ENCODE assay signal across 2 cellular contexts in the genomic region with DNA sequence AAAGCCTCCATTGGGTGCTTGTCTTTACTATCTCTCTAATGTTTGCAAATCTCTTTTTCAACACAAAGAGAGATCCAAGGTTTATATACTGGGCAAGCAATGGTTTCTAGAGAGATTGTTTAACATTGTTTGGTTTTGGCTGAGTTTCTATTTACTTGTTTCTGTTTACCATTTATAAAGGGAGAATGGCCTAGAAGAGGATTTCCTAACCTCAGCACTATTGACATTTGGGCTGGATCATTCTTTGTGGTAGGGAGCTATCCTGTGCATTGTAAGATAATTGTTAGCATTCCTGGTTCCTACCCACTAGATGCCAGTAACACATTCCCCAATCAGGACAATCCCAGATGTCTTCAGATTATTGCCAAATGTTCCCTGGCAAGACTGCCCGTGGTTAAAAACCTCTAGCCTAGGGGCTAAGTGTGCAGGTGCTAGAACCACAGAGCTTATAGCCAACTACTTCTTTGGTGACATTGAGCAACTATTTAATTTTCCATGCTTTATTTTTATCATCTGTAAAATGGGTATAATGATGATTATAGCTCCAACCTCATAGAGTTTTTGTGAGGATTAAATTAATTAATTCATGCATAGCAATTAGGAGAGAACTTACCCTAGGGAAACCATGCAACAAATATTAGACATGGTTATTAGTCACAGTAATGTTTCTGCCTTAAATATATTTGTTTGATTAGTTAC.
TF ChIP-seq lines count a peak whose summit lies in the region.

No MANE protein-coding gene starts in this region.

TF ChIP-seq in K562, 482 proteins besides CTCF, POLR2A, EP300 and RAD21 (continued from another document):
- TF ChIP-seq, protein P1, sequence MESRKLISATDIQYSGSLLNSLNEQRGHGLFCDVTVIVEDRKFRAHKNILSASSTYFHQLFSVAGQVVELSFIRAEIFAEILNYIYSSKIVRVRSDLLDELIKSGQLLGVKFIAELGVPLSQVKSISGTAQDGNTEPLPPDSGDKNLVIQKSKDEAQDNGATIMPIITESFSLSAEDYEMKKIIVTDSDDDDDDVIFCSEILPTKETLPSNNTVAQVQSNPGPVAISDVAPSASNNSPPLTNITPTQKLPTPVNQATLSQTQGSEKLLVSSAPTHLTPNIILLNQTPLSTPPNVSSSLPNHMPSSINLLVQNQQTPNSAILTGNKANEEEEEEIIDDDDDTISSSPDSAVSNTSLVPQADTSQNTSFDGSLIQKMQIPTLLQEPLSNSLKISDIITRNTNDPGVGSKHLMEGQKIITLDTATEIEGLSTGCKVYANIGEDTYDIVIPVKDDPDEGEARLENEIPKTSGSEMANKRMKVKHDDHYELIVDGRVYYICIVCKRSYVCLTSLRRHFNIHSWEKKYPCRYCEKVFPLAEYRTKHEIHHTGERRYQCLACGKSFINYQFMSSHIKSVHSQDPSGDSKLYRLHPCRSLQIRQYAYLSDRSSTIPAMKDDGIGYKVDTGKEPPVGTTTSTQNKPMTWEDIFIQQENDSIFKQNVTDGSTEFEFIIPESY (CRISPR knock-in tag; IDR thresholded peaks at IDR 0.05) = no peak

TF ChIP-seq in HepG2, 621 proteins besides CTCF, POLR2A, EP300 and RAD21 (continued from another document and continues in another):
- TF ChIP-seq, protein P2, sequence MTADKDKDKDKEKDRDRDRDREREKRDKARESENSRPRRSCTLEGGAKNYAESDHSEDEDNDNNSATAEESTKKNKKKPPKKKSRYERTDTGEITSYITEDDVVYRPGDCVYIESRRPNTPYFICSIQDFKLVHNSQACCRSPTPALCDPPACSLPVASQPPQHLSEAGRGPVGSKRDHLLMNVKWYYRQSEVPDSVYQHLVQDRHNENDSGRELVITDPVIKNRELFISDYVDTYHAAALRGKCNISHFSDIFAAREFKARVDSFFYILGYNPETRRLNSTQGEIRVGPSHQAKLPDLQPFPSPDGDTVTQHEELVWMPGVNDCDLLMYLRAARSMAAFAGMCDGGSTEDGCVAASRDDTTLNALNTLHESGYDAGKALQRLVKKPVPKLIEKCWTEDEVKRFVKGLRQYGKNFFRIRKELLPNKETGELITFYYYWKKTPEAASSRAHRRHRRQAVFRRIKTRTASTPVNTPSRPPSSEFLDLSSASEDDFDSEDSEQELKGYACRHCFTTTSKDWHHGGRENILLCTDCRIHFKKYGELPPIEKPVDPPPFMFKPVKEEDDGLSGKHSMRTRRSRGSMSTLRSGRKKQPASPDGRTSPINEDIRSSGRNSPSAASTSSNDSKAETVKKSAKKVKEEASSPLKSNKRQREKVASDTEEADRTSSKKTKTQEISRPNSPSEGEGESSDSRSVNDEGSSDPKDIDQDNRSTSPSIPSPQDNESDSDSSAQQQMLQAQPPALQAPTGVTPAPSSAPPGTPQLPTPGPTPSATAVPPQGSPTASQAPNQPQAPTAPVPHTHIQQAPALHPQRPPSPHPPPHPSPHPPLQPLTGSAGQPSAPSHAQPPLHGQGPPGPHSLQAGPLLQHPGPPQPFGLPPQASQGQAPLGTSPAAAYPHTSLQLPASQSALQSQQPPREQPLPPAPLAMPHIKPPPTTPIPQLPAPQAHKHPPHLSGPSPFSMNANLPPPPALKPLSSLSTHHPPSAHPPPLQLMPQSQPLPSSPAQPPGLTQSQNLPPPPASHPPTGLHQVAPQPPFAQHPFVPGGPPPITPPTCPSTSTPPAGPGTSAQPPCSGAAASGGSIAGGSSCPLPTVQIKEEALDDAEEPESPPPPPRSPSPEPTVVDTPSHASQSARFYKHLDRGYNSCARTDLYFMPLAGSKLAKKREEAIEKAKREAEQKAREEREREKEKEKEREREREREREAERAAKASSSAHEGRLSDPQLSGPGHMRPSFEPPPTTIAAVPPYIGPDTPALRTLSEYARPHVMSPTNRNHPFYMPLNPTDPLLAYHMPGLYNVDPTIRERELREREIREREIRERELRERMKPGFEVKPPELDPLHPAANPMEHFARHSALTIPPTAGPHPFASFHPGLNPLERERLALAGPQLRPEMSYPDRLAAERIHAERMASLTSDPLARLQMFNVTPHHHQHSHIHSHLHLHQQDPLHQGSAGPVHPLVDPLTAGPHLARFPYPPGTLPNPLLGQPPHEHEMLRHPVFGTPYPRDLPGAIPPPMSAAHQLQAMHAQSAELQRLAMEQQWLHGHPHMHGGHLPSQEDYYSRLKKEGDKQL (CRISPR knock-in tag; IDR thresholded peaks at IDR 0.05; ENCODE audit: low read depth) = no peak
- TF ChIP-seq, protein P3, sequence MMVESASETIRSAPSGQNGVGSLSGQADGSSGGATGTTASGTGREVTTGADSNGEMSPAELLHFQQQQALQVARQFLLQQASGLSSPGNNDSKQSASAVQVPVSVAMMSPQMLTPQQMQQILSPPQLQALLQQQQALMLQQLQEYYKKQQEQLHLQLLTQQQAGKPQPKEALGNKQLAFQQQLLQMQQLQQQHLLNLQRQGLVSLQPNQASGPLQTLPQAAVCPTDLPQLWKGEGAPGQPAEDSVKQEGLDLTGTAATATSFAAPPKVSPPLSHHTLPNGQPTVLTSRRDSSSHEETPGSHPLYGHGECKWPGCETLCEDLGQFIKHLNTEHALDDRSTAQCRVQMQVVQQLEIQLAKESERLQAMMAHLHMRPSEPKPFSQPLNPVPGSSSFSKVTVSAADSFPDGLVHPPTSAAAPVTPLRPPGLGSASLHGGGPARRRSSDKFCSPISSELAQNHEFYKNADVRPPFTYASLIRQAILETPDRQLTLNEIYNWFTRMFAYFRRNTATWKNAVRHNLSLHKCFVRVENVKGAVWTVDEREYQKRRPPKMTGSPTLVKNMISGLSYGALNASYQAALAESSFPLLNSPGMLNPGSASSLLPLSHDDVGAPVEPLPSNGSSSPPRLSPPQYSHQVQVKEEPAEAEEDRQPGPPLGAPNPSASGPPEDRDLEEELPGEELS (CRISPR knock-in tag; IDR thresholded peaks at IDR 0.05) = peak; percentile 39; the same call in 1 of the 2 replicates
- TF ChIP-seq, protein P4, sequence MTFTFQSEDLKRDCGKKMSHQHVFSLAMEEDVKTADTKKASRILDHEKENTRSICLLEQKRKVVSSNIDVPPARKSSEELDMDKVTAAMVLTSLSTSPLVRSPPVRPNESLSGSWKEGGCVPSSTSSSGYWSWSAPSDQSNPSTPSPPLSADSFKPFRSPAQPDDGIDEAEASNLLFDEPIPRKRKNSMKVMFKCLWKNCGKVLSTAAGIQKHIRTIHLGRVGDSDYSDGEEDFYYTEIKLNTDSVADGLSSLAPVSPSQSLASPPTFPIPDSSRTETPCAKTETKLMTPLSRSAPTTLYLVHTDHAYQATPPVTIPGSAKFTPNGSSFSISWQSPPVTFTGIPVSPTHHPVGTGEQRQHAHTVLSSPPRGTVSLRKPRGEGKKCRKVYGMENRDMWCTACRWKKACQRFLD (CRISPR knock-in tag; IDR thresholded peaks at IDR 0.05; ENCODE audit: borderline replicate concordance) = no peak
- peak; percentile 57 for TF ChIP-seq BCL6 (CRISPR knock-in tag; IDR thresholded peaks at IDR 0.05)
- TF ChIP-seq MXD4 (CRISPR knock-in tag; IDR thresholded peaks at IDR 0.05) = no peak
- TF ChIP-seq, protein P5, sequence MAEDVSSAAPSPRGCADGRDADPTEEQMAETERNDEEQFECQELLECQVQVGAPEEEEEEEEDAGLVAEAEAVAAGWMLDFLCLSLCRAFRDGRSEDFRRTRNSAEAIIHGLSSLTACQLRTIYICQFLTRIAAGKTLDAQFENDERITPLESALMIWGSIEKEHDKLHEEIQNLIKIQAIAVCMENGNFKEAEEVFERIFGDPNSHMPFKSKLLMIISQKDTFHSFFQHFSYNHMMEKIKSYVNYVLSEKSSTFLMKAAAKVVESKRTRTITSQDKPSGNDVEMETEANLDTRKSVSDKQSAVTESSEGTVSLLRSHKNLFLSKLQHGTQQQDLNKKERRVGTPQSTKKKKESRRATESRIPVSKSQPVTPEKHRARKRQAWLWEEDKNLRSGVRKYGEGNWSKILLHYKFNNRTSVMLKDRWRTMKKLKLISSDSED (CRISPR knock-in tag; IDR thresholded peaks at IDR 0.05) = no peak
- TF ChIP-seq, protein P6, sequence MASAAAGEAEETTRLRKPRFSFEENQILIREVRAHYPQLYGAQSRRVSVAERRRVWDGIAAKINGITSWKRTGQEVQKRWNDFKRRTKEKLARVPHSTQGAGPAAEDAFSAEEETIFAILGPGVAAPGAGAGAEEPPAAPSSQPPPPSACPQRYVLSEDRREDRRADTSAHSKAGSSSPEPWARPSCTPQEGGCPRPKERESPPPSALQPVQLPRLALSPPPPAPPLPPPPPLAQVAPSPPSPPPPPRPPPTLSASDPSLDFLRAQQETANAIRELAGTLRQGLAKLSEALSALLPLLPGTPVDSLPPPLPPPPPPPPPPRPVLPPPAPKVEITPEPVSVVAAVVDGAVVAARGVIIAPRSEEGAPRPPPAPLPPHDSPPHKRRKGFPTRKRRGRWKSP (CRISPR knock-in tag; IDR thresholded peaks at IDR 0.05) = no peak
- no peak for TF ChIP-seq SOX13 (IDR thresholded peaks at IDR 0.05)
- TF ChIP-seq SOX13 (CRISPR knock-in tag; conservative IDR thresholded peaks at IDR 0.05 in 1 of 2, IDR thresholded peaks at IDR 0.05 in 1 of 2) = peak in 1 of 2 experiments; percentile 39; a peak in 2 of 4 replicates
- no peak for TF ChIP-seq MED8 (CRISPR knock-in tag; IDR thresholded peaks at IDR 0.05; ENCODE audit: insufficient replicate concordance)
- TF ChIP-seq MBNL3 (CRISPR knock-in tag; conservative IDR thresholded peaks at IDR 0.05) = no peak
- no peak for TF ChIP-seq ZNF333 (CRISPR knock-in tag; IDR thresholded peaks at IDR 0.05; ENCODE audit: borderline replicate concordance)
- TF ChIP-seq ZFYVE20 (CRISPR knock-in tag; IDR thresholded peaks at IDR 0.05; ENCODE audit: borderline replicate concordance, low read depth) = no peak
- TF ChIP-seq SRSF1 (optimal IDR thresholded peaks at IDR 0.05; ENCODE audit: low read depth, low read length) = no peak
- TF ChIP-seq, protein P7, sequence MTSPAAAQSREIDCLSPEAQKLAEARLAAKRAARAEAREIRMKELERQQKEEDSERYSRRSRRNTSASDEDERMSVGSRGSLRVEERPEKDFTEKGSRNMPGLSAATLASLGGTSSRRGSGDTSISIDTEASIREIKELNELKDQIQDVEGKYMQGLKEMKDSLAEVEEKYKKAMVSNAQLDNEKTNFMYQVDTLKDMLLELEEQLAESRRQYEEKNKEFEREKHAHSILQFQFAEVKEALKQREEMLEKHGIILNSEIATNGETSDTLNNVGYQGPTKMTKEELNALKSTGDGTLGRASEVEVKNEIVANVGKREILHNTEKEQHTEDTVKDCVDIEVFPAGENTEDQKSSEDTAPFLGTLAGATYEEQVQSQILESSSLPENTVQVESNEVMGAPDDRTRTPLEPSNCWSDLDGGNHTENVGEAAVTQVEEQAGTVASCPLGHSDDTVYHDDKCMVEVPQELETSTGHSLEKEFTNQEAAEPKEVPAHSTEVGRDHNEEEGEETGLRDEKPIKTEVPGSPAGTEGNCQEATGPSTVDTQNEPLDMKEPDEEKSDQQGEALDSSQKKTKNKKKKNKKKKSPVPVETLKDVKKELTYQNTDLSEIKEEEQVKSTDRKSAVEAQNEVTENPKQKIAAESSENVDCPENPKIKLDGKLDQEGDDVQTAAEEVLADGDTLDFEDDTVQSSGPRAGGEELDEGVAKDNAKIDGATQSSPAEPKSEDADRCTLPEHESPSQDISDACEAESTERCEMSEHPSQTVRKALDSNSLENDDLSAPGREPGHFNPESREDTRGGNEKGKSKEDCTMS (CRISPR knock-in tag; conservative IDR thresholded peaks at IDR 0.05) = no peak
- peak; percentile 40; the same call in 1 of the 2 replicates for TF ChIP-seq FOXA3 (CRISPR knock-in tag; IDR thresholded peaks at IDR 0.05)
- TF ChIP-seq ZNF629 (CRISPR knock-in tag; conservative IDR thresholded peaks at IDR 0.05) = peak; percentile 31; the same call in 1 of the 2 replicates
- TF ChIP-seq, protein P8, sequence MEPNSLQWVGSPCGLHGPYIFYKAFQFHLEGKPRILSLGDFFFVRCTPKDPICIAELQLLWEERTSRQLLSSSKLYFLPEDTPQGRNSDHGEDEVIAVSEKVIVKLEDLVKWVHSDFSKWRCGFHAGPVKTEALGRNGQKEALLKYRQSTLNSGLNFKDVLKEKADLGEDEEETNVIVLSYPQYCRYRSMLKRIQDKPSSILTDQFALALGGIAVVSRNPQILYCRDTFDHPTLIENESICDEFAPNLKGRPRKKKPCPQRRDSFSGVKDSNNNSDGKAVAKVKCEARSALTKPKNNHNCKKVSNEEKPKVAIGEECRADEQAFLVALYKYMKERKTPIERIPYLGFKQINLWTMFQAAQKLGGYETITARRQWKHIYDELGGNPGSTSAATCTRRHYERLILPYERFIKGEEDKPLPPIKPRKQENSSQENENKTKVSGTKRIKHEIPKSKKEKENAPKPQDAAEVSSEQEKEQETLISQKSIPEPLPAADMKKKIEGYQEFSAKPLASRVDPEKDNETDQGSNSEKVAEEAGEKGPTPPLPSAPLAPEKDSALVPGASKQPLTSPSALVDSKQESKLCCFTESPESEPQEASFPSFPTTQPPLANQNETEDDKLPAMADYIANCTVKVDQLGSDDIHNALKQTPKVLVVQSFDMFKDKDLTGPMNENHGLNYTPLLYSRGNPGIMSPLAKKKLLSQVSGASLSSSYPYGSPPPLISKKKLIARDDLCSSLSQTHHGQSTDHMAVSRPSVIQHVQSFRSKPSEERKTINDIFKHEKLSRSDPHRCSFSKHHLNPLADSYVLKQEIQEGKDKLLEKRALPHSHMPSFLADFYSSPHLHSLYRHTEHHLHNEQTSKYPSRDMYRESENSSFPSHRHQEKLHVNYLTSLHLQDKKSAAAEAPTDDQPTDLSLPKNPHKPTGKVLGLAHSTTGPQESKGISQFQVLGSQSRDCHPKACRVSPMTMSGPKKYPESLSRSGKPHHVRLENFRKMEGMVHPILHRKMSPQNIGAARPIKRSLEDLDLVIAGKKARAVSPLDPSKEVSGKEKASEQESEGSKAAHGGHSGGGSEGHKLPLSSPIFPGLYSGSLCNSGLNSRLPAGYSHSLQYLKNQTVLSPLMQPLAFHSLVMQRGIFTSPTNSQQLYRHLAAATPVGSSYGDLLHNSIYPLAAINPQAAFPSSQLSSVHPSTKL (CRISPR knock-in tag; IDR thresholded peaks at IDR 0.05) = 0 out of 2 replicates have a peak, but pooled peaks have one; percentile 19
- no peak for TF ChIP-seq PAX8 (CRISPR knock-in tag; IDR thresholded peaks at IDR 0.05; ENCODE audit: borderline replicate concordance)
- no peak for TF ChIP-seq ETV5 (CRISPR knock-in tag; IDR thresholded peaks at IDR 0.05; ENCODE audit: borderline replicate concordance)
- no peak for TF ChIP-seq NCOR1 (IDR thresholded peaks at IDR 0.05; ENCODE audit: borderline replicate concordance, low read length)
- TF ChIP-seq, protein P9, sequence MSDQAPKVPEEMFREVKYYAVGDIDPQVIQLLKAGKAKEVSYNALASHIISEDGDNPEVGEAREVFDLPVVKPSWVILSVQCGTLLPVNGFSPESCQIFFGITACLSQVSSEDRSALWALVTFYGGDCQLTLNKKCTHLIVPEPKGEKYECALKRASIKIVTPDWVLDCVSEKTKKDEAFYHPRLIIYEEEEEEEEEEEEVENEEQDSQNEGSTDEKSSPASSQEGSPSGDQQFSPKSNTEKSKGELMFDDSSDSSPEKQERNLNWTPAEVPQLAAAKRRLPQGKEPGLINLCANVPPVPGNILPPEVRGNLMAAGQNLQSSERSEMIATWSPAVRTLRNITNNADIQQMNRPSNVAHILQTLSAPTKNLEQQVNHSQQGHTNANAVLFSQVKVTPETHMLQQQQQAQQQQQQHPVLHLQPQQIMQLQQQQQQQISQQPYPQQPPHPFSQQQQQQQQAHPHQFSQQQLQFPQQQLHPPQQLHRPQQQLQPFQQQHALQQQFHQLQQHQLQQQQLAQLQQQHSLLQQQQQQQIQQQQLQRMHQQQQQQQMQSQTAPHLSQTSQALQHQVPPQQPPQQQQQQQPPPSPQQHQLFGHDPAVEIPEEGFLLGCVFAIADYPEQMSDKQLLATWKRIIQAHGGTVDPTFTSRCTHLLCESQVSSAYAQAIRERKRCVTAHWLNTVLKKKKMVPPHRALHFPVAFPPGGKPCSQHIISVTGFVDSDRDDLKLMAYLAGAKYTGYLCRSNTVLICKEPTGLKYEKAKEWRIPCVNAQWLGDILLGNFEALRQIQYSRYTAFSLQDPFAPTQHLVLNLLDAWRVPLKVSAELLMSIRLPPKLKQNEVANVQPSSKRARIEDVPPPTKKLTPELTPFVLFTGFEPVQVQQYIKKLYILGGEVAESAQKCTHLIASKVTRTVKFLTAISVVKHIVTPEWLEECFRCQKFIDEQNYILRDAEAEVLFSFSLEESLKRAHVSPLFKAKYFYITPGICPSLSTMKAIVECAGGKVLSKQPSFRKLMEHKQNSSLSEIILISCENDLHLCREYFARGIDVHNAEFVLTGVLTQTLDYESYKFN (CRISPR knock-in tag; conservative IDR thresholded peaks at IDR 0.05) = no peak
